Comparison of ENCODE assay signal across 7 cellular contexts in genomic region chr9:89343802-89344201, GRCh38. TPM values are rescaled to one million over a fixed set of nuclear protein-coding genes. Genes with fewer than 3 reads are reported as not detected.
DNase-seq lines count a peak whose midpoint lies in the region; ATAC-seq lines count a peak whose summit lies in the region.
"Not testable (repeated sequence)": the region's sequence is repeated elsewhere in the genome, so short reads cannot be mapped to it uniquely, and the experiment has no call there.

No MANE protein-coding gene starts in this region.

- H3K27me3 ChIP-seq in CD4-positive, alpha-beta memory T cell (ENCODE audit: insufficient read depth, low read length): not testable (repeated sequence)

- CTCF ChIA-PET in CD4-positive, alpha-beta memory T cell (lab: Charles Lee; ENCODE audit: partially characterized antibody): not testable (repeated sequence)

- peak overlapping the region in 1 of 8 donors; percentile 26 for H3K4me3 Mint-ChIP-seq in CD4-positive, alpha-beta memory T cell
- H3K4me3 Mint-ChIP-seq in T-helper 17 cell; activated T-cell treated with anti-CD3 and anti-CD28 coated beads, Interleukin-2, amount 50 U/mL, for 4 hours; activated naive CD8-positive, alpha-beta T cell treated with anti-CD3 and anti-CD28 coated beads, Interleukin-2, amount 50 U/mL, for 24 hours: not testable (repeated sequence)

- H3K9me3 ChIP-seq in CD4-positive, alpha-beta memory T cell (ENCODE audit: control insufficient read depth in 1 of 2, low read length in 2 of 2); T-helper 17 cell (ENCODE audit: control insufficient read depth, low read length, poor library complexity, severe bottlenecking): not testable (repeated sequence)

- not testable (repeated sequence) for H3K9me3 Mint-ChIP-seq in CD4-positive, alpha-beta memory T cell; activated T-cell treated with anti-CD3 and anti-CD28 coated beads, Interleukin-2, amount 50 U/mL, for 4 hours; activated naive CD8-positive, alpha-beta T cell treated with anti-CD3 and anti-CD28 coated beads, Interleukin-2, amount 50 U/mL, for 24 hours

- POLR2A ChIA-PET in CD4-positive, alpha-beta memory T cell (lab: Charles Lee; ENCODE audit: partially characterized antibody): not testable (repeated sequence)

- intact Hi-C loops in CD4-positive, alpha-beta memory T cell (cut with micrococcal nuclease): not testable (repeated sequence)

- not testable (repeated sequence) for H3K4me3 ChIP-seq in CD4-positive, alpha-beta memory T cell (ENCODE audit: low read length in 2 of 2)

- H3K4me1 ChIP-seq in CD4-positive, alpha-beta memory T cell (ENCODE audit: insufficient read depth, low read length): not testable (repeated sequence)

- DNase-seq in CD4-positive, alpha-beta memory T cell: peak in 1 of 5 donors; percentile 20
- DNase-seq in T-helper 17 cell; activated T-cell treated with anti-CD3 and anti-CD28 coated beads, Interleukin-2, amount 50 U/mL, for 4 hours; activated naive CD8-positive, alpha-beta T cell treated with anti-CD3 and anti-CD28 coated beads, Interleukin-2, amount 50 U/mL, for 24 hours: not testable (repeated sequence)
- DNase-seq in activated CD4-positive, alpha-beta T cell treated with anti-CD3 and anti-CD28 coated beads for 48 hours: peak; percentile 44
- DNase-seq in stimulated activated CD4-positive, alpha-beta T cell treated with anti-CD3 and anti-CD28 coated beads, Interleukin-15, amount 100 ng/mL, for 24 hours: peak; percentile 55
- peak; percentile 26 for DNase-seq in stimulated activated naive CD4-positive, alpha-beta T cell treated with Interleukin-2 at 50 U/mL for 16 hours (lab: John Stamatoyannopoulos, UW)

- peaks cover 18 to 39% (median 25%) of the 10 kb centered on the region in 4 donors for H3K4me1 Mint-ChIP-seq in CD4-positive, alpha-beta memory T cell
- H3K4me1 Mint-ChIP-seq in T-helper 17 cell: peaks cover 19% of the 10 kb centered on the region
- peaks cover 37% of the 10 kb centered on the region for H3K4me1 Mint-ChIP-seq in activated T-cell treated with anti-CD3 and anti-CD28 coated beads, Interleukin-2, amount 50 U/mL, for 4 hours (ENCODE audit: low read depth)
- peaks cover 46% of the 10 kb centered on the region for H3K4me1 Mint-ChIP-seq in activated naive CD8-positive, alpha-beta T cell treated with anti-CD3 and anti-CD28 coated beads, Interleukin-2, amount 50 U/mL, for 24 hours

- H3K27ac Mint-ChIP-seq in CD4-positive, alpha-beta memory T cell: peak overlapping the region in 4 of 7 donors; percentile 20 to 72 (median 30)
- peak overlapping the region; percentile 79 for H3K27ac Mint-ChIP-seq in T-helper 17 cell
- not testable (repeated sequence) for H3K27ac Mint-ChIP-seq in activated naive CD8-positive, alpha-beta T cell treated with anti-CD3 and anti-CD28 coated beads, Interleukin-2, amount 50 U/mL, for 24 hours

- H3K27me3 Mint-ChIP-seq in CD4-positive, alpha-beta memory T cell; T-helper 17 cell; activated T-cell treated with anti-CD3 and anti-CD28 coated beads, Interleukin-2, amount 50 U/mL, for 4 hours (ENCODE audit: low read depth); activated naive CD8-positive, alpha-beta T cell treated with anti-CD3 and anti-CD28 coated beads, Interleukin-2, amount 50 U/mL, for 24 hours: not testable (repeated sequence)

- ATAC-seq in T-helper 17 cell: peak; percentile 46
- peak; percentile 51 to 65 for ATAC-seq in activated T-cell treated with anti-CD3 and anti-CD28 coated beads, Interleukin-2, amount 50 U/mL, for 4 hours
- ATAC-seq in activated naive CD8-positive, alpha-beta T cell treated with anti-CD3 and anti-CD28 coated beads, Interleukin-2, amount 50 U/mL, for 24 hours: peak; percentile 39

- H3K27ac ChIP-seq in CD4-positive, alpha-beta memory T cell (ENCODE audit: low read depth, low read length): not testable (repeated sequence)

- H3K36me3 Mint-ChIP-seq in CD4-positive, alpha-beta memory T cell: peaks cover 87 to 93% of the 10 kb centered on the region in 2 donors
- H3K36me3 Mint-ChIP-seq in T-helper 17 cell (ENCODE audit: low read depth): peaks cover 22% of the 10 kb centered on the region
- H3K36me3 Mint-ChIP-seq in activated T-cell treated with anti-CD3 and anti-CD28 coated beads, Interleukin-2, amount 50 U/mL, for 4 hours (ENCODE audit: insufficient read depth): peaks cover 83% of the 10 kb centered on the region
- peaks cover 86% of the 10 kb centered on the region for H3K36me3 Mint-ChIP-seq in activated naive CD8-positive, alpha-beta T cell treated with anti-CD3 and anti-CD28 coated beads, Interleukin-2, amount 50 U/mL, for 24 hours (ENCODE audit: low read depth)

- H3K36me3 ChIP-seq in CD4-positive, alpha-beta memory T cell (ENCODE audit: insufficient read depth, low read length): peaks cover 78% of the 10 kb centered on the region

RNA-seq across cellular contexts. Expression of gene SECISBP2, which starts 25.5 kb away (rescaled TPM):
- 100 to 1,000 TPM in 1 of 2 experiments, 10 to 100 TPM in 1; 96.5 to 112 TPM for total RNA-seq in CD4-positive, alpha-beta memory T cell
- polyA plus RNA-seq in CD4-positive, alpha-beta memory T cell: 10 to 100 TPM; 12.5 to 23.3 TPM
- total RNA-seq in T-helper 17 cell: 100 to 1,000 TPM; 106 to 115 TPM
- 10 to 100 TPM; 34.7 to 36.3 (median 35.1) TPM for total RNA-seq in activated T-cell treated with anti-CD3 and anti-CD28 coated beads, Interleukin-2, amount 50 U/mL, for 4 hours

RNA-seq across cellular contexts. Expression of gene CKS2, which starts 32.8 kb away (rescaled TPM):
- 1 to 10 TPM; 6.5 to 8.5 TPM for total RNA-seq in CD4-positive, alpha-beta memory T cell
- polyA plus RNA-seq in CD4-positive, alpha-beta memory T cell: 10 to 100 TPM; 24.3 to 35.4 TPM
- 10 to 100 TPM; 11.9 to 18.1 TPM for total RNA-seq in T-helper 17 cell
- 100 to 1,000 TPM; 121 to 140 (median 139) TPM for total RNA-seq in activated T-cell treated with anti-CD3 and anti-CD28 coated beads, Interleukin-2, amount 50 U/mL, for 4 hours

Comparison
In these comparisons a context has a peak if more than half of its experiments do, and no peak if none do; other contexts are left out.
1. RNA of gene CKS2, which starts 32.8 kb away (total RNA-seq): 121 to 140 TPM in activated T-cell treated with anti-CD3 and anti-CD28 coated beads, Interleukin-2, amount 50 U/mL, for 4 hours; 11.9 to 18.1 TPM in T-helper 17 cell and 6.5 to 8.5 TPM in CD4-positive, alpha-beta memory T cell; every median in the first group is over 4 times any median in the second.
2. Peak in every context shown above with its lines, with median percentiles within 50 percentile points of each other: ATAC-seq.